11 cellular contexts compared by ENCODE assay signal in the genomic region with DNA sequence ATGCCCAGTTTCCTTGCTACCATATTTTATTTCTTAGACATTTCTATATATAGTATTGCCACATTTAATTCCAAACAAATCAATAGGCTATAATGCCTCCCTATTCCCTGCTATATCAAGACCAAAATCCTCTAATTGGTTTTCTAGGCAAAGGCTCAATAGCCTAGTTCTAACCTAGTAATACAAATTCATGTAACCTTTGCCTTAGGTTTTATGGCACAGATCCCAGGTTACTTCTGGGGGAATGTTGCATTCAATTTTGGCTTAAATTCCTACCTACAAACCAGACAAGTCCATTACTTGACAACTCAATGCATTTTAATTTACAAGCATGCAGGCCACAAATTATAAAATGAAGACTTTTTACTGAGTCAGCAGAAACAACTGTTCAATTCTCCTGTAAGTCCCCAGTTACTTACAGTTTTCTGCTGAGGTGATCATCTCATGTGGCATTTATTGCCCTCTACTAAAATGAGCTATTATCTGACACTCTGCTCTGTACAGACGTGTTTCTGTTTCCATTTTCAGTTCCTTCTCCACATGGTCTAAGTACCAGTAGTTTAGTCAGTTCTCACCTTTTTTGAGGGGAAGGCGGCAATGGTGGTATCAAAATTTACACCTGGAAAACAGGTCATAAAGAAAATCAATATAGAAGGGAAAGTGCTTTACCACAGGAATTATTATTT. TPM values are rescaled to one million over a fixed set of nuclear protein-coding genes. Genes with fewer than 3 reads are reported as not detected.
A peak's percentile ranks its signal among the peaks of the same experiment; 100 is the strongest.
DNase-seq lines count a peak whose midpoint lies in the region; ATAC-seq, FAIRE-seq and TF ChIP-seq lines count a peak whose summit lies in the region.
"Had no signal": no experiment of that assay in that cellular context is flagged by ENCODE, and none has a peak within 500 bp of the region (broad histone marks: within the 10 kb centered on the region; RNA-seq: fewer than 3 reads in every experiment).

No MANE protein-coding gene starts in this region.

- TF ChIP-seq POLR2A in K562 (conservative IDR thresholded peaks at IDR 0.05) (no peak), lower leg skin (IDR thresholded peaks at IDR 0.05) (no peak)

- DNase-seq in GM18507 (ENCODE audit: extremely low spot score, insufficient read length, low read depth) (peak; percentile 32), K562 (ENCODE audit: extremely low read depth in 1 of 4, low spot score in 3 of 4) (no peak), RCC 7860 (ENCODE audit: low spot score) (no peak), HuH-7.5 (ENCODE audit: low spot score) (no peak), lower leg skin (ENCODE audit: low spot score in 2 of 2) (no peak)
- DNase-seq in activated CD4-positive, alpha-beta T cell treated with anti-CD3 and anti-CD28 coated beads for 4 hours: no peak
- DNase-seq: effector CD4-positive, alpha-beta T cell; T-helper 1 cell had no signal

- no peak for TF ChIP-seq CTCF in K562 (IDR thresholded peaks at IDR 0.05 in 2 of 3, conservative IDR thresholded peaks at IDR 0.05 in 1 of 3; ENCODE audit: insufficient read depth in 2 of 3, low read depth in 1 of 3, low read length in 3 of 3)
- TF ChIP-seq CTCF in lower leg skin (IDR thresholded peaks at IDR 0.05): no peak

- in situ Hi-C loops in K562 (cut with MboI): no loop called here

- H3K27me3 ChIP-seq in K562 (ENCODE audit: control insufficient read depth in 2 of 2, insufficient read depth in 2 of 2, low read length in 2 of 2): no peaks in the 10 kb centered on the region

- CTCF ChIA-PET in K562 (lab: Yijun Ruan, JAX; ENCODE audit: low intra/inter-chr PET ratio): no interaction called here

- H3K9me3 ChIP-seq in K562 (replicated peaks; ENCODE audit: control insufficient read depth, insufficient read depth, low read depth, low read length): no peaks in the 10 kb centered on the region

- no peak for TF ChIP-seq EP300 in K562 (IDR thresholded peaks at IDR 0.05; ENCODE audit: low read length)

- H3K4me3 ChIP-seq in K562 (no peak overlapping the region), lower leg skin (ENCODE audit: low read depth, poor library complexity, severe bottlenecking) (no peak overlapping the region)

- FAIRE-seq in GM18507 (lab: Jason Lieb, UNC) (peak; percentile 94), K562 (lab: Jason Lieb, UNC) (peak; percentile 6), RCC 7860 (lab: Jason Lieb, UNC) (no peak)

- peaks cover 20% of the 10 kb centered on the region; the same call in 2 of the 3 replicates for H3K36me3 ChIP-seq in K562 (ENCODE audit: control insufficient read depth, insufficient read depth, low read length)

- H3K79me2 ChIP-seq in K562 (ENCODE audit: control insufficient read depth, insufficient read depth, low read length): no peaks in the 10 kb centered on the region
- H3K79me2 ChIP-seq: parathyroid adenoma had no signal

- peaks cover 0 to 6% of the 10 kb centered on the region in 2 experiments; a peak in 2 of 5 replicates for H3K4me1 ChIP-seq in K562 (replicated peaks in 1 of 2; ENCODE audit: control insufficient read depth in 2 of 2, insufficient read depth in 2 of 2, low read length in 2 of 2)
- H3K4me1 ChIP-seq: parathyroid adenoma had no signal

- H2AFZ ChIP-seq in K562 (ENCODE audit: low read depth, low read length): no peak overlapping the region
- H2AFZ ChIP-seq: parathyroid adenoma had no signal

- ATAC-seq in GM21390 (IDR thresholded peaks at IDR 0.05; ENCODE audit: unreplicated experiment) (peak; percentile 99), HG03097 (IDR thresholded peaks at IDR 0.05; ENCODE audit: low FRiP score, unreplicated experiment) (peak; percentile 95), K562 (no peak)

- no peak for TF ChIP-seq RAD21 in K562 (CRISPR knock-in tag; conservative IDR thresholded peaks at IDR 0.05 in 1 of 2, IDR thresholded peaks at IDR 0.05 in 1 of 2)

- no peak overlapping the region for H3K4me2 ChIP-seq in K562 (ENCODE audit: insufficient read depth, low read length)

- POLR2A ChIA-PET in K562 (lab: Yijun Ruan, JAX): no interaction called here

- no peak overlapping the region for H3K9ac ChIP-seq in K562 (ENCODE audit: insufficient read depth in 1 of 2, low read depth in 2 of 2, low read length in 2 of 2)
- H3K9ac ChIP-seq: parathyroid adenoma had no signal

- WGBS in K562 (ENCODE audit: insufficient coverage, low coverage, missing lambda C conversion rate): 83% methylated on average over 2 of the region's 2 CpGs
- WGBS in lower leg skin, 2 donors: 85 to 92% methylated on average over 2 of the region's 2 CpGs

- H4K20me1 ChIP-seq in K562 (replicated peaks; ENCODE audit: control insufficient read depth, insufficient read depth, low read length): no peaks in the 10 kb centered on the region

- no TSS peak for BruUV-seq in K562 (replicated peaks; lab: Mats Ljungman, UMichigan)

- H3K9me1 ChIP-seq in K562 (ENCODE audit: control insufficient read depth, insufficient read depth, low read length): no peaks in the 10 kb centered on the region

- intact Hi-C loops in K562 (cut with micrococcal nuclease): no loop called here
- intact Hi-C loops in lower leg skin (cut with DNase I; ENCODE audit: low total_unique reads): no loop called here

- H3K27ac ChIP-seq in K562 (ENCODE audit: extremely low read depth, low read depth, low read length): no peak overlapping the region

TF ChIP-seq in K562, 482 proteins besides CTCF, POLR2A, EP300 and RAD21:
- no peak for TF ChIP-seq ZNF184 (CRISPR knock-in tag; IDR thresholded peaks at IDR 0.05)
- TF ChIP-seq C11orf30 (IDR thresholded peaks at IDR 0.05; ENCODE audit: low read depth): peak; percentile 90
- TF ChIP-seq KLF10 (CRISPR knock-in tag; IDR thresholded peaks at IDR 0.05): no peak
- TF ChIP-seq NCOA2 (IDR thresholded peaks at IDR 0.05; ENCODE audit: partially characterized antibody in 2 of 2): no peak
- TF ChIP-seq ZNF507 (tag; conservative IDR thresholded peaks at IDR 0.05): no peak
- TF ChIP-seq TCFL5 (CRISPR knock-in tag; conservative IDR thresholded peaks at IDR 0.05): no peak
- TF ChIP-seq MAFF (IDR thresholded peaks at IDR 0.05; ENCODE audit: low read length): peak; percentile 94
- no peak for TF ChIP-seq EP400 (IDR thresholded peaks at IDR 0.05)
- no peak for TF ChIP-seq LARP7 (IDR thresholded peaks at IDR 0.05)
- no peak for TF ChIP-seq NFRKB (IDR thresholded peaks at IDR 0.05; ENCODE audit: low read depth)
- no peak for TF ChIP-seq CHD1 (IDR thresholded peaks at IDR 0.05; ENCODE audit: low read length)
- TF ChIP-seq PURB (CRISPR knock-in tag; IDR thresholded peaks at IDR 0.05; ENCODE audit: low read depth): no peak
- TF ChIP-seq RBM15 (IDR thresholded peaks at IDR 0.05; ENCODE audit: insufficient read depth, low read length): no peak
- no peak for TF ChIP-seq ZNF408 (CRISPR knock-in tag; IDR thresholded peaks at IDR 0.05; ENCODE audit: low read depth)
- TF ChIP-seq MAFK (IDR thresholded peaks at IDR 0.05; ENCODE audit: low read length): peak; percentile 95
- TF ChIP-seq ZNF316 (IDR thresholded peaks at IDR 0.05): peak; percentile 95
- TF ChIP-seq MAFG (tag; conservative IDR thresholded peaks at IDR 0.05): peak; percentile 83
- TF ChIP-seq FOXP1 (CRISPR knock-in tag; IDR thresholded peaks at IDR 0.05): no peak

RNA-seq across cellular contexts. Expression of a gene that starts 11.7 kb away (rescaled TPM):
- total RNA-seq in K562 (2011; cell fraction: chromatin; rRNA removed; ENCODE audit: low replicate concordance): 1.4 and 2.8 TPM in 2 replicates
- 0.67 and 1.6 TPM in 2 replicates for total RNA-seq in K562 (2011; cell fraction: nucleolus; rRNA removed)
- 1.8 and 2.3 TPM in 2 replicates for total RNA-seq in K562 (2011; cell fraction: nucleoplasm; rRNA removed)
- total RNA-seq in K562 (2014; rRNA removed) (0.41 and 0.69 TPM in 2 replicates), K562 (2014; rRNA removed; fragmentation: Illumina TruSeq; extraction: Trizol) (0.80 and 1.1 TPM in 2 replicates), K562 (2015; rRNA removed; fragmentation: Illumina TruSeq; extraction: Trizol) (0.72 and 0.87 TPM in 2 replicates), K562 (2021) (0.13 and 0.53 TPM in 2 replicates), lower leg skin (1 to 10 TPM in 1 of 4 donors, under 1 TPM in 1, not detected in 2; 0.78 to 5.1 TPM)
- polyA plus RNA-seq in K562 (2011; rRNA removed) (0.84 and 1.1 TPM in 2 replicates), K562 (2014; fragmentation: Illumina TruSeq; extraction: Trizol) (0.78 and 0.83 TPM in 2 replicates), K562 (2014; fragmentation: Nextera tagmentation; extraction: Ambion mirVana) (under 1 TPM; 0.36 to 0.39 TPM), K562 (2014; rRNA removed) (0.46 and 0.50 TPM in 2 replicates)
- 0.28 and 0.45 TPM in 2 replicates for polyA plus RNA-seq in K562 (2011; cell fraction: cytosol; rRNA removed)
- 0.38 and 0.80 TPM in 2 replicates for polyA plus RNA-seq in K562 (2011; cell fraction: nucleus; rRNA removed)
- 0.16 and 0.25 TPM in 2 replicates for polyA plus RNA-seq in K562 (2012)
- polyA minus RNA-seq in K562 (2011; rRNA and poly(A)+ RNA removed): 3.2 and 4.0 TPM in 2 replicates
- 0.76 and 1.5 TPM in 2 replicates for polyA minus RNA-seq in K562 (2011; cell fraction: cytosol; rRNA and poly(A)+ RNA removed)
- polyA minus RNA-seq in K562 (2011; cell fraction: nucleus; rRNA and poly(A)+ RNA removed): 0.54 and 1.3 TPM in 2 replicates

RNA-seq across cellular contexts. Expression of a gene that starts 30.1 kb away (rescaled TPM):
- 20.6 and 28.9 TPM in 2 replicates for total RNA-seq in K562 (2011; cell fraction: chromatin; rRNA removed; ENCODE audit: low replicate concordance)
- total RNA-seq in K562 (2011; cell fraction: nucleolus; rRNA removed): 13.7 and 14.3 TPM in 2 replicates
- 17.2 and 18.9 TPM in 2 replicates for total RNA-seq in K562 (2011; cell fraction: nucleoplasm; rRNA removed)
- 12.0 and 12.1 TPM in 2 replicates for total RNA-seq in K562 (2014; rRNA removed)
- total RNA-seq in K562 (2014; rRNA removed; fragmentation: Illumina TruSeq; extraction: Trizol): 17.5 and 27.1 TPM in 2 replicates
- total RNA-seq in K562 (2015; rRNA removed; fragmentation: Illumina TruSeq; extraction: Trizol): 16.3 and 16.7 TPM in 2 replicates
- total RNA-seq in K562 (2021): 15.6 and 17.0 TPM in 2 replicates
- 26.5 and 30.6 TPM in 2 replicates for polyA plus RNA-seq in K562 (2011; rRNA removed)
- 5.9 and 12.8 TPM in 2 replicates for polyA plus RNA-seq in K562 (2011; cell fraction: cytosol; rRNA removed)
- polyA plus RNA-seq in K562 (2011; cell fraction: nucleus; rRNA removed): 14.2 and 18.3 TPM in 2 replicates
- 11.4 and 14.9 TPM in 2 replicates for polyA plus RNA-seq in K562 (2012)
- 18.3 and 19.3 TPM in 2 replicates for polyA plus RNA-seq in K562 (2014; fragmentation: Illumina TruSeq; extraction: Trizol)
- 10 to 100 TPM; 19.9 to 24.8 TPM for polyA plus RNA-seq in K562 (2014; fragmentation: Nextera tagmentation; extraction: Ambion mirVana)
- polyA plus RNA-seq in K562 (2014; rRNA removed): 15.8 and 17.8 TPM in 2 replicates
- polyA minus RNA-seq in K562 (2011; rRNA and poly(A)+ RNA removed): 22.3 and 24.0 TPM in 2 replicates
- polyA minus RNA-seq in K562 (2011; cell fraction: cytosol; rRNA and poly(A)+ RNA removed): 6.1 and 7.3 TPM in 2 replicates
- 2.8 and 5.6 TPM in 2 replicates for polyA minus RNA-seq in K562 (2011; cell fraction: nucleus; rRNA and poly(A)+ RNA removed)
- 10 to 100 TPM; 19.4 to 39.2 (median 27.5) TPM for total RNA-seq in lower leg skin
